ENCODE assay signal across 1 cellular context in the genomic region with DNA sequence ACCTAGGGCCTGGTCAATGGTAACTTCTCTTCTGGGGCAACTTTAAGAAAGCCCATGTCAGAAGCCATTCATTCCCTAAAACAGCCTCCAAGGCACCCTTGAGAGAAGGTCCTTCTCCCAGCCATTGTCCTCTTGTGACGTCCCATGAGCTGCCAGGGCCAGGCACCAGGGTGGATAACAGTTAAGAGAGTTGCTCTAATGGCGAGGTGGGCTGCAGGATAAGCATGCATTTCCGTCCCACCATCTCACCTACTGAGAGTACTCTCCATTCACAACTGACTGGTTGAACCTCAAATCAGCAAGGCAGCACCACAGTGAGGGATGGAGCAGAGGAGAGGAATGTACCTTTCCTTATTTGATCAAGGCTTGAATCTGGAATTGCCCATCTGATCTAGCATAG.
TF ChIP-seq lines count a peak whose summit lies in the region.

No MANE protein-coding gene starts in this region.

TF ChIP-seq in GM23338, 12 proteins besides CTCF, POLR2A, EP300 and RAD21 (continued from another document):
- TF ChIP-seq REST (IDR thresholded peaks at IDR 0.05; ENCODE audit: unreplicated experiment) (no peak), NANOG (IDR thresholded peaks at IDR 0.05; ENCODE audit: borderline replicate concordance) (no peak), ZNF331 (CRISPR knock-in tag; IDR thresholded peaks at IDR 0.05; ENCODE audit: low read depth) (no peak)
- TF ChIP-seq, protein P1, sequence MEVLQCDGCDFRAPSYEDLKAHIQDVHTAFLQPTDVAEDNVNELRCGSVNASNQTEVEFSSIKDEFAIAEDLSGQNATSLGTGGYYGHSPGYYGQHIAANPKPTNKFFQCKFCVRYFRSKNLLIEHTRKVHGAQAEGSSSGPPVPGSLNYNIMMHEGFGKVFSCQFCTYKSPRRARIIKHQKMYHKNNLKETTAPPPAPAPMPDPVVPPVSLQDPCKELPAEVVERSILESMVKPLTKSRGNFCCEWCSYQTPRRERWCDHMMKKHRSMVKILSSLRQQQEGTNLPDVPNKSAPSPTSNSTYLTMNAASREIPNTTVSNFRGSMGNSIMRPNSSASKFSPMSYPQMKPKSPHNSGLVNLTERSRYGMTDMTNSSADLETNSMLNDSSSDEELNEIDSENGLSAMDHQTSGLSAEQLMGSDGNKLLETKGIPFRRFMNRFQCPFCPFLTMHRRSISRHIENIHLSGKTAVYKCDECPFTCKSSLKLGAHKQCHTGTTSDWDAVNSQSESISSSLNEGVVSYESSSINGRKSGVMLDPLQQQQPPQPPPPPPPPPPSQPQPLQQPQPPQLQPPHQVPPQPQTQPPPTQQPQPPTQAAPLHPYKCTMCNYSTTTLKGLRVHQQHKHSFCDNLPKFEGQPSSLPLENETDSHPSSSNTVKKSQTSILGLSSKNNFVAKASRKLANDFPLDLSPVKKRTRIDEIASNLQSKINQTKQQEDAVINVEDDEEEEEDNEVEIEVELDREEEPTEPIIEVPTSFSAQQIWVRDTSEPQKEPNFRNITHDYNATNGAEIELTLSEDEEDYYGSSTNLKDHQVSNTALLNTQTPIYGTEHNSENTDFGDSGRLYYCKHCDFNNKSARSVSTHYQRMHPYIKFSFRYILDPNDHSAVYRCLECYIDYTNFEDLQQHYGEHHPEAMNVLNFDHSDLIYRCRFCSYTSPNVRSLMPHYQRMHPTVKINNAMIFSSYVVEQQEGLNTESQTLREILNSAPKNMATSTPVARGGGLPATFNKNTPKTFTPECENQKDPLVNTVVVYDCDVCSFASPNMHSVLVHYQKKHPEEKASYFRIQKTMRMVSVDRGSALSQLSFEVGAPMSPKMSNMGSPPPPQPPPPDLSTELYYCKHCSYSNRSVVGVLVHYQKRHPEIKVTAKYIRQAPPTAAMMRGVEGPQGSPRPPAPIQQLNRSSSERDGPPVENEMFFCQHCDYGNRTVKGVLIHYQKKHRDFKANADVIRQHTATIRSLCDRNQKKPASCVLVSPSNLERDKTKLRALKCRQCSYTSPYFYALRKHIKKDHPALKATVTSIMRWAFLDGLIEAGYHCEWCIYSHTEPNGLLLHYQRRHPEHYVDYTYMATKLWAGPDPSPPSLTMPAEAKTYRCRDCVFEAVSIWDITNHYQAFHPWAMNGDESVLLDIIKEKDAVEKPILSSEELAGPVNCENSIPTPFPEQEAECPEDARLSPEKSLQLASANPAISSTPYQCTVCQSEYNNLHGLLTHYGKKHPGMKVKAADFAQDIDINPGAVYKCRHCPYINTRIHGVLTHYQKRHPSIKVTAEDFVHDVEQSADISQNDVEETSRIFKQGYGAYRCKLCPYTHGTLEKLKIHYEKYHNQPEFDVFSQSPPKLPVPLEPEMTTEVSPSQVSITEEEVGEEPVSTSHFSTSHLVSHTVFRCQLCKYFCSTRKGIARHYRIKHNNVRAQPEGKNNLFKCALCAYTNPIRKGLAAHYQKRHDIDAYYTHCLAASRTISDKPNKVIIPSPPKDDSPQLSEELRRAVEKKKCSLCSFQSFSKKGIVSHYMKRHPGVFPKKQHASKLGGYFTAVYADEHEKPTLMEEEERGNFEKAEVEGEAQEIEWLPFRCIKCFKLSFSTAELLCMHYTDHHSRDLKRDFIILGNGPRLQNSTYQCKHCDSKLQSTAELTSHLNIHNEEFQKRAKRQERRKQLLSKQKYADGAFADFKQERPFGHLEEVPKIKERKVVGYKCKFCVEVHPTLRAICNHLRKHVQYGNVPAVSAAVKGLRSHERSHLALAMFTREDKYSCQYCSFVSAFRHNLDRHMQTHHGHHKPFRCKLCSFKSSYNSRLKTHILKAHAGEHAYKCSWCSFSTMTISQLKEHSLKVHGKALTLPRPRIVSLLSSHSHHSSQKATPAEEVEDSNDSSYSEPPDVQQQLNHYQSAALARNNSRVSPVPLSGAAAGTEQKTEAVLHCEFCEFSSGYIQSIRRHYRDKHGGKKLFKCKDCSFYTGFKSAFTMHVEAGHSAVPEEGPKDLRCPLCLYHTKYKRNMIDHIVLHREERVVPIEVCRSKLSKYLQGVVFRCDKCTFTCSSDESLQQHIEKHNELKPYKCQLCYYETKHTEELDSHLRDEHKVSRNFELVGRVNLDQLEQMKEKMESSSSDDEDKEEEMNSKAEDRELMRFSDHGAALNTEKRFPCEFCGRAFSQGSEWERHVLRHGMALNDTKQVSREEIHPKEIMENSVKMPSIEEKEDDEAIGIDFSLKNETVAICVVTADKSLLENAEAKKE (CRISPR knock-in tag; IDR thresholded peaks at IDR 0.05) = no peak
